ENCODE assay signal across 24 cellular contexts in genomic region chr4:38073596-38074234, GRCh38.
DNase-seq lines count a peak whose midpoint lies in the region; ATAC-seq, FAIRE-seq and TF ChIP-seq lines count a peak whose summit lies in the region.
"Had no signal": no experiment of that assay in that cellular context is flagged by ENCODE, and none has a peak within 500 bp of the region (broad histone marks: within the 10 kb centered on the region; RNA-seq: fewer than 3 reads in every experiment).

No MANE protein-coding gene starts in this region.

- no peak overlapping the region for H3K56ac ChIP-seq in H9 (ENCODE audit: insufficient read length, low read depth, low read length)

- BruUV-seq in GM12878 (replicated peaks; lab: Mats Ljungman, UMichigan), result no TSS peak

- no peak overlapping the region for H3T11ph ChIP-seq in H9 (ENCODE audit: low read length)

- H3K27ac Mint-ChIP-seq in H9, result peak overlapping the region in 2 of 3 experiments; percentile 28 to 68; a peak in 2 of 7 replicates
- H3K27ac Mint-ChIP-seq: activated CD8-positive, alpha-beta T cell treated with anti-CD3 and anti-CD28 coated beads, Interleukin-2, amount 10 ng/mL, durations not matched to agents 7 days and 5 days had no signal

- H3K4me1 ChIP-seq in H9 (ENCODE audit: insufficient read depth, low read length), result no peaks in the 10 kb centered on the region
- H3K4me1 ChIP-seq in GM12878 (ENCODE audit: control insufficient read depth, insufficient read depth, low read length), result peaks cover 54% of the 10 kb centered on the region
- H3K4me1 ChIP-seq in parathyroid adenoma, result peaks cover 2% of the 10 kb centered on the region
- H3K4me1 ChIP-seq: breast epithelium had no signal

- H2BK15ac ChIP-seq in H9 (ENCODE audit: low read depth, low read length), result no peak overlapping the region

- H3K4me2 ChIP-seq in H9 (ENCODE audit: insufficient read depth, insufficient read length, low read length), result no peak overlapping the region
- H3K4me2 ChIP-seq in GM12878 (ENCODE audit: control insufficient read depth, insufficient read depth), result no peak overlapping the region
- no peak overlapping the region for H3K4me2 ChIP-seq in parathyroid adenoma (ENCODE audit: low read length)
- H3K4me2 ChIP-seq: hepatocyte had no signal

- H2BK12ac ChIP-seq in H9 (ENCODE audit: insufficient read length, low read depth, low read length), result no peak overlapping the region

- H3K9me3 ChIP-seq in H9 (ENCODE audit: control insufficient read depth, low read depth, low read length), result no peaks in the 10 kb centered on the region
- H3K9me3 ChIP-seq in GM12878 (replicated peaks; ENCODE audit: control insufficient read depth, insufficient read depth, low read length), result no peaks in the 10 kb centered on the region
- no peaks in the 10 kb centered on the region for H3K9me3 ChIP-seq in parathyroid adenoma (ENCODE audit: control insufficient read depth, low read length)
- H3K9me3 ChIP-seq: breast epithelium, thyroid gland had no signal

- peaks cover 6 to 9% of the 10 kb centered on the region in 2 experiments for H3K4me1 Mint-ChIP-seq in H9

- FAIRE-seq in GM12878 (lab: Jason Lieb, UNC), result no peak
- FAIRE-seq: islet of Langerhans had no signal

- no peak overlapping the region for H4K5ac ChIP-seq in H9 (ENCODE audit: insufficient read length, low read depth, low read length)

- SMC1A ChIA-PET in GM12878 (lab: Charles Lee; ENCODE audit: uncharacterized antibody, unreplicated experiment), result interaction anchor here (0.6 to 5.5 kb wide), 10 partner anchors 17 to 602 kb away, joined by 3 to 33 read pairs (median 4); no protein-coding TSS in a partner anchor

- TF ChIP-seq CTCF in H9 (conservative IDR thresholded peaks at IDR 0.05) (no peak), GM12878 (IDR thresholded peaks at IDR 0.05 in 2 of 3, conservative IDR thresholded peaks at IDR 0.05 in 1 of 3; ENCODE audit: control insufficient read depth in 2 of 3, extremely low read depth in 1 of 3, insufficient read depth in 1 of 3, low read depth in 3 of 3, low read length in 3 of 3) (no peak), parathyroid adenoma (IDR thresholded peaks at IDR 0.05) (no peak), GM20000 (IDR thresholded peaks at IDR 0.05; ENCODE audit: extremely low read depth, missing control alignments) (no peak)

- H3K27ac ChIP-seq in H9 (ENCODE audit: insufficient read length, low read depth, low read length), result no peak overlapping the region
- peak overlapping the region; percentile 5 for H3K27ac ChIP-seq in GM12878 (ENCODE audit: control insufficient read depth, insufficient read depth)
- H3K27ac ChIP-seq in parathyroid adenoma, result peak overlapping the region; percentile 19

- peaks cover 0 to 5% of the 10 kb centered on the region in 2 experiments; a peak in 2 of 4 replicates for H3K36me3 ChIP-seq in GM12878 (ENCODE audit: control insufficient read depth in 2 of 2, insufficient read depth in 2 of 2, low read length in 1 of 2)
- H3K36me3 ChIP-seq in parathyroid adenoma (ENCODE audit: control insufficient read depth, insufficient read depth, low read length), result no peaks in the 10 kb centered on the region
- H3K36me3 ChIP-seq: breast epithelium had no signal

- H3K36me3 Mint-ChIP-seq in H9 (ENCODE audit: insufficient read depth in 1 of 3, low read depth in 3 of 3), result peaks cover 8 to 9% (median 8%) of the 10 kb centered on the region in 3 experiments; a peak in 5 of 7 replicates

- H2AFZ ChIP-seq in H9 (ENCODE audit: low read length) (no peak overlapping the region), GM12878 (ENCODE audit: control insufficient read depth, low read depth, low read length) (no peak overlapping the region), parathyroid adenoma (no peak overlapping the region)
- H2AFZ ChIP-seq: hepatocyte had no signal

- CTCF ChIA-PET in GM12878 (lab: Yijun Ruan, JAX), result interaction anchor here (2.0 kb wide), 1 partner anchor 59 kb away, joined by 8 read pairs; no protein-coding TSS in a partner anchor

- in situ Hi-C loops in GM12878 (cut with MboI), result loop anchor here (5.0 kb wide), 1 partner anchor 659 kb away; no protein-coding TSS in a partner anchor

- no peak for TF ChIP-seq POLR2A in GM12878 (IDR thresholded peaks at IDR 0.05; ENCODE audit: low read depth, low read length)

- no peak overlapping the region for H2BK5ac ChIP-seq in H9 (ENCODE audit: insufficient read length, low read length)

- TF ChIP-seq RAD21 in GM12878 (IDR thresholded peaks at IDR 0.05; ENCODE audit: insufficient read depth, low read depth, low read length), result no peak

- no peaks in the 10 kb centered on the region for H3K23me2 ChIP-seq in H9 (ENCODE audit: insufficient read length, low read depth, low read length, poor library complexity, severe bottlenecking)

- no peak overlapping the region for H2AK5ac ChIP-seq in H9 (ENCODE audit: insufficient read length, low read length)

- no CpG with 5 or more reads among the region's 4 CpGs for WGBS in H9 (ENCODE audit: extremely low coverage, insufficient read length, low lambda C conversion rate)
- 99% methylated on average over 4 of the region's 4 CpGs for WGBS in GM12878 (ENCODE audit: insufficient coverage, insufficient replicate concordance, low lambda C conversion rate, missing lambda C conversion rate)

- no peak overlapping the region for H3K23ac ChIP-seq in H9 (ENCODE audit: insufficient read length, low read depth, low read length)

- H3K9ac ChIP-seq in H9 (ENCODE audit: extremely low read depth, insufficient read length, low read length) (no peak overlapping the region), GM12878 (ENCODE audit: control insufficient read depth, insufficient read depth, low read length) (no peak overlapping the region; the same call in 1 of the 2 replicates), parathyroid adenoma (no peak overlapping the region)

- H3K14ac ChIP-seq in H9 (ENCODE audit: insufficient read depth, low read length), result no peak overlapping the region

- H2BK20ac ChIP-seq in H9 (ENCODE audit: low read depth, low read length, poor library complexity, severe bottlenecking), result no peak overlapping the region

- POLR2A ChIA-PET in GM12878 (lab: Charles Lee), result interaction anchor here (1.2 to 1.6 kb wide), 2 partner anchors 55 to 56 kb away, joined by 4 read pairs; no protein-coding TSS in a partner anchor

- no peaks in the 10 kb centered on the region for H3K79me2 ChIP-seq in H9 (ENCODE audit: insufficient read depth, low read length)
- no peaks in the 10 kb centered on the region for H3K79me2 ChIP-seq in GM12878 (ENCODE audit: control insufficient read depth, insufficient read depth, low read length)
- peaks cover 9% of the 10 kb centered on the region for H3K79me2 ChIP-seq in parathyroid adenoma

- no peak for TF ChIP-seq EP300 in GM12878 (IDR thresholded peaks at IDR 0.05; ENCODE audit: borderline replicate concordance in 1 of 2, control insufficient read depth in 1 of 2, low read depth in 2 of 2, low read length in 2 of 2)

- no peak overlapping the region for H3K4ac ChIP-seq in H9 (ENCODE audit: low read depth, low read length)

- H4K20me1 ChIP-seq in H9 (ENCODE audit: control insufficient read depth, insufficient read depth, insufficient read length), result no peaks in the 10 kb centered on the region
- no peaks in the 10 kb centered on the region for H4K20me1 ChIP-seq in GM12878 (ENCODE audit: control insufficient read depth, insufficient read depth)

- no peaks in the 10 kb centered on the region for H3K27me3 Mint-ChIP-seq in H9 (ENCODE audit: low read depth)
- H3K27me3 Mint-ChIP-seq: IgD-negative memory B cell had no signal

- no peak overlapping the region for H2BK120ac ChIP-seq in H9 (ENCODE audit: low read depth, low read length, poor library complexity, severe bottlenecking)

- no peak overlapping the region for H3K18ac ChIP-seq in H9 (ENCODE audit: insufficient read length, low read depth, low read length)

- H3K27me3 ChIP-seq in H9 (ENCODE audit: insufficient read depth, low read length) (no peaks in the 10 kb centered on the region), GM12878 (replicated peaks in 1 of 2; ENCODE audit: control insufficient read depth in 2 of 2, insufficient read depth in 2 of 2, low read length in 1 of 2) (no peaks in the 10 kb centered on the region), parathyroid adenoma (ENCODE audit: control insufficient read depth, insufficient read depth, low read length) (no peaks in the 10 kb centered on the region)
- H3K27me3 ChIP-seq: breast epithelium, hepatocyte, thyroid gland had no signal

- H4K91ac ChIP-seq in H9 (ENCODE audit: insufficient read length, low read depth, low read length), result no peak overlapping the region

- no peaks in the 10 kb centered on the region for H3K9me3 Mint-ChIP-seq in H9
- H3K9me3 Mint-ChIP-seq: IgD-negative memory B cell had no signal

- RAD21 ChIA-PET in GM12878 (lab: Charles Lee; ENCODE audit: unreplicated experiment), result interaction anchor here (1.2 to 1.8 kb wide), 4 partner anchors 11 to 88 kb away, joined by 3 to 9 read pairs (median 4); no protein-coding TSS in a partner anchor

- no peak overlapping the region for H4K8ac ChIP-seq in H9 (replicated peaks; ENCODE audit: insufficient read length, low read depth, low read length)

- intact Hi-C loops in GM12878 (cut with micrococcal nuclease; ENCODE audit: unreplicated experiment), result no loop called here

- no peaks in the 10 kb centered on the region for H3K79me1 ChIP-seq in H9 (ENCODE audit: insufficient read depth, low read depth, low read length, poor library complexity, severe bottlenecking)

- ATAC-seq in GM12878 (no peak), HG02610 (IDR thresholded peaks at IDR 0.05; ENCODE audit: unreplicated experiment) (no peak), HG03520 (IDR thresholded peaks at IDR 0.05; ENCODE audit: unreplicated experiment) (no peak)
- ATAC-seq: activated CD4-positive, CD25-positive, alpha-beta regulatory T cell treated with anti-CD3 and anti-CD28 coated beads, Interleukin-2, amount 50 U/mL, for 24 hours; activated CD8-positive, alpha-beta T cell treated with anti-CD3 and anti-CD28 coated beads, Interleukin-2, amount 10 ng/mL, durations not matched to agents 7 days and 5 days; SK-N-SH treated with all-trans-retinoic acid at 6 μM for 48 hours had no signal

- DNase-seq in CD1c-positive myeloid dendritic cell (ENCODE audit: extremely low spot score) (peak; percentile 8), H9 (no peak), GM12878 (ENCODE audit: low read depth, low spot score) (no peak), GM20000 (ENCODE audit: low spot score) (no peak)
- DNase-seq: activated CD8-positive, alpha-beta T cell treated with anti-CD3 and anti-CD28 coated beads, Interleukin-2, amount 10 ng/mL, durations not matched to agents 7 days and 5 days; activated T-cell treated with anti-CD3 and anti-CD28 coated beads, Interleukin-2, amount 50 U/mL, for 1 hour; DMS79 treated with DMSO at 0.1 percent for 48 hours; NCI-H1436 treated with DMSO at 0.1 percent for 48 hours; NCI-H510A treated with DMSO at 0.1 percent for 48 hours; stimulated activated CD4-positive, alpha-beta T cell treated with anti-CD3 and anti-CD28 coated beads, Interleukin-4, amount 100 ng/mL, for 1 hour; stimulated activated naive CD4-positive, alpha-beta T cell treated with Interleukin-2 at 50 U/mL for 16 hours; T1000; thyroid gland had no signal

- H3K4me3 ChIP-seq in GM12878, result no peak overlapping the region
- no peak overlapping the region for H3K4me3 ChIP-seq in parathyroid adenoma (ENCODE audit: low read depth, low read length)
- H3K4me3 ChIP-seq: breast epithelium, coronary artery, hepatocyte, lung, thyroid gland had no signal

- no peak overlapping the region for H3K4me3 Mint-ChIP-seq in H9
- H3K4me3 Mint-ChIP-seq: activated CD8-positive, alpha-beta T cell treated with anti-CD3 and anti-CD28 coated beads, Interleukin-2, amount 10 ng/mL, durations not matched to agents 7 days and 5 days; IgD-negative memory B cell had no signal
